In the genomic region with DNA sequence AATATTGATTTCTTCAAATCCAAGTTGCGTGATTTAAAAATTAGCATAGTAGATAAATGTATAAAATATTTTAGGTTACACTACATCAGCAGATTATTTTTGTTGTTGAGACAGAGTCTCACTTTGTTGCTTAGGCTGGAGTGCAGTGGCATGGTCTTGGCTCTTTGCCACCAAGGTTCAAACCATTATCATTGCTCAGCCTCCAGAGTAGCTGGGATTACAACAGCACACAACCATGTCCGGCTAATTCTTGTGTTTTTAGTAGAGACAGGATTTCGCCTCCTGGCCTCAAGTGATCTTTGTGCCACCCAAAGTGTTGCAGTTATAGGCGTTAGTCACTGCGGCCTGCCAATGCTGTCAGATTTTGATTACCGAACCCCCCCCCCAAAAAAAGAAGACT, we compare ENCODE assay signal across 16 cellular contexts.
DNase-seq lines count a peak whose midpoint lies in the region; TF ChIP-seq lines count a peak whose summit lies in the region.
"Had no signal": no experiment of that assay in that cellular context is flagged by ENCODE, and none has a peak within 500 bp of the region (broad histone marks: within the 10 kb centered on the region; RNA-seq: fewer than 3 reads in every experiment).

No MANE protein-coding gene starts in this region.

- H3K36me3 ChIP-seq in BE2C (no peaks in the 10 kb centered on the region), HEK293 (ENCODE audit: control insufficient read depth in 2 of 2, insufficient read depth in 1 of 2, low read length in 2 of 2) (no peaks in the 10 kb centered on the region), brain microvascular endothelial cell (replicated peaks) (no peaks in the 10 kb centered on the region), Caco-2 (ENCODE audit: control insufficient read depth, insufficient read depth, low read length) (no peaks in the 10 kb centered on the region)
- H3K36me3 ChIP-seq: BLaER1 had no signal

- H3K4me3 Mint-ChIP-seq in Caco-2 (ENCODE audit: unreplicated experiment) = no peak overlapping the region
- H3K4me3 Mint-ChIP-seq: CD8-positive, alpha-beta memory T cell; GM23338 had no signal

- CTCF ChIA-PET in HEK293 (lab: Yijun Ruan, JAX) = interaction anchor here (0.6 to 0.8 kb wide), 3 partner anchors 37 to 187 kb away, joined by 4 to 7 read pairs (median 5); no protein-coding TSS in a partner anchor
- CTCF ChIA-PET in Caco-2 (lab: Charles Lee) = no interaction called here

- H3K27me3 ChIP-seq in BE2C (no peaks in the 10 kb centered on the region), brain microvascular endothelial cell (replicated peaks) (no peaks in the 10 kb centered on the region), Caco-2 (replicated peaks; ENCODE audit: control insufficient read depth, insufficient read depth, low read length) (no peaks in the 10 kb centered on the region)
- H3K27me3 ChIP-seq: BLaER1 had no signal

- no peaks in the 10 kb centered on the region for H3K36me3 Mint-ChIP-seq in Caco-2 (ENCODE audit: insufficient read depth, unreplicated experiment)
- H3K36me3 Mint-ChIP-seq: CD8-positive, alpha-beta memory T cell had no signal

- intact Hi-C loops in Caco-2 (cut with micrococcal nuclease; ENCODE audit: unreplicated experiment) = no loop called here

- H3K27ac ChIP-seq in HEK293 (ENCODE audit: extremely low read depth, low read depth, low read length) = no peak overlapping the region
- H3K27ac ChIP-seq in brain microvascular endothelial cell = no peak overlapping the region
- H3K27ac ChIP-seq: A549, BLaER1 had no signal

- in situ Hi-C loops in brain microvascular endothelial cell (cut with HindIII; ENCODE audit: low pct_ligation_motif_present, low sequenced_read_pairs) = no loop called here

- H3K4me3 ChIP-seq in BE2C (ENCODE audit: low read depth, low read length) (0 out of 2 replicates have a peak overlapping the region, but pooled peaks have one; percentile 0), HEK293 (ENCODE audit: low read depth, low read length) (no peak overlapping the region), brain microvascular endothelial cell (ENCODE audit: low read depth, low read length) (no peak overlapping the region), Caco-2 (ENCODE audit: low read depth, low read length) (no peak overlapping the region)
- H3K4me3 ChIP-seq: A549, BLaER1, GM23338 had no signal

- H3K27me3 Mint-ChIP-seq in Caco-2 (ENCODE audit: insufficient read depth, unreplicated experiment) = peaks cover 2% of the 10 kb centered on the region
- H3K27me3 Mint-ChIP-seq: CD8-positive, alpha-beta memory T cell had no signal

- BruUV-seq in Caco-2 (replicated peaks; lab: Mats Ljungman, UMichigan) = no TSS peak

- no peaks in the 10 kb centered on the region for H3K9me3 ChIP-seq in BE2C
- no peaks in the 10 kb centered on the region for H3K9me3 ChIP-seq in HEK293 (ENCODE audit: control insufficient read depth, insufficient read depth, low read depth, low read length)
- no peaks in the 10 kb centered on the region for H3K9me3 ChIP-seq in Caco-2
- H3K9me3 ChIP-seq: A549, BLaER1 had no signal

- H3K4me1 ChIP-seq in BE2C (peaks cover 20% of the 10 kb centered on the region), HEK293 (ENCODE audit: control insufficient read depth, insufficient read depth, low read length) (no peaks in the 10 kb centered on the region), Caco-2 (no peaks in the 10 kb centered on the region)
- H3K4me1 ChIP-seq: A549, BLaER1 had no signal

- POLR2A ChIA-PET in HEK293 (lab: Yijun Ruan, JAX) (no interaction called here), Caco-2 (lab: Charles Lee) (no interaction called here)

- H3K4me1 Mint-ChIP-seq in Caco-2 (ENCODE audit: low read depth, unreplicated experiment) = no peaks in the 10 kb centered on the region
- H3K4me1 Mint-ChIP-seq: CD8-positive, alpha-beta memory T cell had no signal

- H3K9me3 Mint-ChIP-seq in Caco-2 (ENCODE audit: unreplicated experiment) = no peaks in the 10 kb centered on the region
- H3K9me3 Mint-ChIP-seq: GM23338 had no signal

- no peak overlapping the region for H3K27ac Mint-ChIP-seq in Caco-2 (ENCODE audit: unreplicated experiment)
- H3K27ac Mint-ChIP-seq: CD8-positive, alpha-beta memory T cell; GM23338 had no signal

- TF ChIP-seq CTCF in BE2C (IDR thresholded peaks at IDR 0.05; ENCODE audit: low read depth, low read length) (no peak), HEK293 (tag by site-specific recombination; IDR thresholded peaks at IDR 0.05) (no peak), brain microvascular endothelial cell (IDR thresholded peaks at IDR 0.05; ENCODE audit: low read depth, low read length, missing control alignments) (no peak), Caco-2 (IDR thresholded peaks at IDR 0.05; ENCODE audit: insufficient read depth in 1 of 2, low read depth in 1 of 2, low read length in 1 of 2, severe bottlenecking in 1 of 2, unreplicated experiment in 1 of 2) (no peak)

- DNase-seq in NCI-H748 (lab: John Stamatoyannopoulos, UW; ENCODE audit: unreplicated experiment) (peak; percentile 16), NCI-H748 treated with DMSO at 0.1 percent for 48 hours (lab: John Stamatoyannopoulos, UW) (no peak), BE2C (peak; percentile 77), RPMI8226 (peak; percentile 8), brain microvascular endothelial cell (no peak), Caco-2 (no peak), globus pallidus (ENCODE audit: low spot score) (no peak)
- DNase-seq: CD8-positive, alpha-beta memory T cell; DND-41; H7; IMR-90; KBM-7 had no signal

TF ChIP-seq in HEK293, 187 proteins besides CTCF, POLR2A, EP300 and RAD21:
- no peak for TF ChIP-seq ZNF658 (tag by site-specific recombination; IDR thresholded peaks at IDR 0.05)
- TF ChIP-seq ZNF140 (tag by site-specific recombination; IDR thresholded peaks at IDR 0.05) = no peak
- TF ChIP-seq, protein P1, sequence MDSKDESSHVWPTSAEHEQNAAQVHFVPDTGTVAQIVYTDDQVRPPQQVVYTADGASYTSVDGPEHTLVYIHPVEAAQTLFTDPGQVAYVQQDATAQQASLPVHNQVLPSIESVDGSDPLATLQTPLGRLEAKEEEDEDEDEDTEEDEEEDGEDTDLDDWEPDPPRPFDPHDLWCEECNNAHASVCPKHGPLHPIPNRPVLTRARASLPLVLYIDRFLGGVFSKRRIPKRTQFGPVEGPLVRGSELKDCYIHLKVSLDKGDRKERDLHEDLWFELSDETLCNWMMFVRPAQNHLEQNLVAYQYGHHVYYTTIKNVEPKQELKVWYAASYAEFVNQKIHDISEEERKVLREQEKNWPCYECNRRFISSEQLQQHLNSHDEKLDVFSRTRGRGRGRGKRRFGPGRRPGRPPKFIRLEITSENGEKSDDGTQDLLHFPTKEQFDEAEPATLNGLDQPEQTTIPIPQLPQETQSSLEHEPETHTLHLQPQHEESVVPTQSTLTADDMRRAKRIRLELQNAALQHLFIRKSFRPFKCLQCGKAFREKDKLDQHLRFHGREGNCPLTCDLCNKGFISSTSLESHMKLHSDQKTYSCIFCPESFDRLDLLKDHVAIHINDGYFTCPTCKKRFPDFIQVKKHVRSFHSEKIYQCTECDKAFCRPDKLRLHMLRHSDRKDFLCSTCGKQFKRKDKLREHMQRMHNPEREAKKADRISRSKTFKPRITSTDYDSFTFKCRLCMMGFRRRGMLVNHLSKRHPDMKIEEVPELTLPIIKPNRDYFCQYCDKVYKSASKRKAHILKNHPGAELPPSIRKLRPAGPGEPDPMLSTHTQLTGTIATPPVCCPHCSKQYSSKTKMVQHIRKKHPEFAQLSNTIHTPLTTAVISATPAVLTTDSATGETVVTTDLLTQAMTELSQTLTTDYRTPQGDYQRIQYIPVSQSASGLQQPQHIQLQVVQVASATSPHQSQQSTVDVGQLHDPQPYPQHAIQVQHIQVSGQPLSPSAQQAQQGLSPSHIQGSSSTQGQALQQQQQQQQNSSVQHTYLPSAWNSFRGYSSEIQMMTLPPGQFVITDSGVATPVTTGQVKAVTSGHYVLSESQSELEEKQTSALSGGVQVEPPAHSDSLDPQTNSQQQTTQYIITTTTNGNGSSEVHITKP (tag by site-specific recombination; IDR thresholded peaks at IDR 0.05) = peak; percentile 84

Comparison
In these comparisons a context has a peak if more than half of its experiments do, and no peak if none do; other contexts are left out.
1. DNase-seq: peak in NCI-H748 (single experiment), BE2C (single experiment) and RPMI8226 (single experiment); none in NCI-H748 treated with DMSO at 0.1 percent for 48 hours (single experiment), brain microvascular endothelial cell (single experiment), Caco-2 (0 of 2) and globus pallidus (single experiment).